27 cellular contexts compared by ENCODE assay signal in genomic region chr6:40152196-40152595, GRCh38.
"Had no signal": no experiment of that assay in that cellular context is flagged by ENCODE, and none has a peak within 500 bp of the region (broad histone marks: within the 10 kb centered on the region; RNA-seq: fewer than 3 reads in every experiment).

No MANE protein-coding gene starts in this region.

- H3K27ac ChIP-seq: stomach, suprapubic skin, testis, thoracic aorta, thyroid gland, tibial artery, tibial nerve, transverse colon, upper lobe of left lung, upper lobe of right lung, uterus, vagina had no signal

- H3K4me3 Mint-ChIP-seq: stimulated activated effector memory CD8-positive, alpha-beta T cell treated with anti-CD3 and anti-CD28 coated beads, Interleukin-12 subunit alpha, Interleukin-12 subunit beta, amount 100 ng/mL, for 72 hours; stimulated activated naive B cell treated with anti-CD40 and anti-IgM and Interleukin-4, amounts not matched to agents 10 μg/mL and 1 μg/mL and 100 μg/mL, for 72 hours; stimulated activated naive CD8-positive, alpha-beta T cell treated with anti-CD3 and anti-CD28 coated beads, Interleukin-15, amount 100 ng/mL, for 72 hours; stimulated activated naive CD8-positive, alpha-beta T cell treated with anti-CD3 and anti-CD28 coated beads, Interleukin-15, Interleukin-2, amounts not matched to agents 100 ng/mL and 50 ng/mL, for 24 hours; type B pancreatic cell had no signal

- DNase-seq: stimulated activated CD4-positive, alpha-beta T cell treated with anti-CD3 and anti-CD28 coated beads, Interleukin-2, amount 100 ng/mL, for 24 hours; stimulated activated CD4-positive, alpha-beta T cell treated with anti-CD3 and anti-CD28 coated beads, Interleukin-2, amount 100 ng/mL, for 48 hours; stimulated activated CD4-positive, alpha-beta T cell treated with anti-CD3 and anti-CD28 coated beads, Interleukin-4, amount 100 ng/mL, for 1 hour; stimulated activated CD4-positive, alpha-beta T cell treated with anti-CD3 and anti-CD28 coated beads, Interleukin-4, amount 100 ng/mL, for 24 hours; stimulated activated CD4-positive, alpha-beta T cell treated with anti-CD3 and anti-CD28 coated beads, Interleukin-4, amount 100 ng/mL, for 4 hours; stimulated activated CD8-positive, alpha-beta memory T cell treated with anti-CD3 and anti-CD28 coated beads, Interleukin-4, amount 100 ng/mL, for 48 hours; stimulated activated naive B cell treated with anti-CD40 and anti-IgM and Interleukin-4, amounts not matched to agents 10 μg/mL and 1 μg/mL and 100 μg/mL, for 72 hours; stimulated activated naive CD4-positive, alpha-beta T cell; stimulated activated naive CD4-positive, alpha-beta T cell treated with Interleukin-2 at 50 U/mL for 16 hours; stimulated activated naive CD8-positive, alpha-beta T cell treated with anti-CD3 and anti-CD28 coated beads, Interleukin-15, amount 100 ng/mL, for 72 hours; stimulated activated naive CD8-positive, alpha-beta T cell treated with anti-CD3 and anti-CD28 coated beads, Interleukin-15, Interleukin-2, amounts not matched to agents 100 U/mL and 50 U/mL, for 24 hours; stomach; substantia nigra; testis; thyroid gland; tibial artery; transverse colon; upper lobe of left lung; upper lobe of right lung; uterus had no signal

- H3K36me3 Mint-ChIP-seq: stimulated activated effector memory CD8-positive, alpha-beta T cell treated with anti-CD3 and anti-CD28 coated beads, Interleukin-12 subunit alpha, Interleukin-12 subunit beta, amount 100 ng/mL, for 72 hours; stimulated activated naive B cell treated with anti-CD40 and anti-IgM and Interleukin-4, amounts not matched to agents 10 μg/mL and 1 μg/mL and 100 μg/mL, for 72 hours; type B pancreatic cell had no signal

- H3K9me3 Mint-ChIP-seq: stimulated activated naive CD8-positive, alpha-beta T cell treated with anti-CD3 and anti-CD28 coated beads, Interleukin-15, Interleukin-2, amounts not matched to agents 100 ng/mL and 50 ng/mL, for 24 hours; type B pancreatic cell had no signal

- H3K27ac Mint-ChIP-seq: stimulated activated effector memory CD8-positive, alpha-beta T cell treated with anti-CD3 and anti-CD28 coated beads, Interleukin-12 subunit alpha, Interleukin-12 subunit beta, amount 100 ng/mL, for 72 hours; stimulated activated naive B cell treated with anti-CD40 and anti-IgM and Interleukin-4, amounts not matched to agents 10 μg/mL and 1 μg/mL and 100 μg/mL, for 72 hours; stimulated activated naive CD8-positive, alpha-beta T cell treated with anti-CD3 and anti-CD28 coated beads, Interleukin-15, amount 100 ng/mL, for 72 hours; stimulated activated naive CD8-positive, alpha-beta T cell treated with anti-CD3 and anti-CD28 coated beads, Interleukin-15, Interleukin-2, amounts not matched to agents 100 ng/mL and 50 ng/mL, for 24 hours; type B pancreatic cell had no signal

- H3K27me3 ChIP-seq: stomach, testis, thyroid gland, tibial artery, tibial nerve, upper lobe of left lung, upper lobe of right lung, uterus, vagina had no signal

- H3K4me1 ChIP-seq: stomach, suprapubic skin, testis, tibial artery, tibial nerve, transverse colon, upper lobe of left lung, upper lobe of right lung, uterus, vagina had no signal

- H3K4me3 ChIP-seq: stomach, suprapubic skin, testis, thoracic aorta, thyroid gland, tibial artery, tibial nerve, transverse colon, upper lobe of left lung, upper lobe of right lung, uterus, vagina had no signal

- ATAC-seq: stimulated activated effector memory CD8-positive, alpha-beta T cell treated with anti-CD3 and anti-CD28 coated beads, Interleukin-12 subunit alpha, Interleukin-12 subunit beta, amount 100 ng/mL, for 72 hours; stimulated activated naive B cell treated with anti-CD40 and anti-IgM and Interleukin-4, amounts not matched to agents 10 μg/mL and 1 μg/mL and 100 μg/mL, for 72 hours; stimulated activated naive CD8-positive, alpha-beta T cell treated with anti-CD3 and anti-CD28 coated beads, Interleukin-15, amount 100 ng/mL, for 72 hours; stimulated activated naive CD8-positive, alpha-beta T cell treated with anti-CD3 and anti-CD28 coated beads, Interleukin-15, Interleukin-2, amounts not matched to agents 100 U/mL and 50 U/mL, for 24 hours; upper lobe of right lung had no signal

- H3K36me3 ChIP-seq: stomach, suprapubic skin, thoracic aorta, thyroid gland, tibial artery, tibial nerve, transverse colon, upper lobe of left lung, upper lobe of right lung, uterus, vagina had no signal

- H3K9me3 ChIP-seq: stomach, suprapubic skin, testis, thoracic aorta, thyroid gland, tibial artery, tibial nerve, transverse colon, upper lobe of left lung, upper lobe of right lung, uterus, vagina had no signal

- H3K4me1 Mint-ChIP-seq: stimulated activated effector memory CD8-positive, alpha-beta T cell treated with anti-CD3 and anti-CD28 coated beads, Interleukin-12 subunit alpha, Interleukin-12 subunit beta, amount 100 ng/mL, for 72 hours; stimulated activated naive CD8-positive, alpha-beta T cell treated with anti-CD3 and anti-CD28 coated beads, Interleukin-15, amount 100 ng/mL, for 72 hours had no signal
